ENCODE assay signal across 20 cellular contexts in the genomic region with DNA sequence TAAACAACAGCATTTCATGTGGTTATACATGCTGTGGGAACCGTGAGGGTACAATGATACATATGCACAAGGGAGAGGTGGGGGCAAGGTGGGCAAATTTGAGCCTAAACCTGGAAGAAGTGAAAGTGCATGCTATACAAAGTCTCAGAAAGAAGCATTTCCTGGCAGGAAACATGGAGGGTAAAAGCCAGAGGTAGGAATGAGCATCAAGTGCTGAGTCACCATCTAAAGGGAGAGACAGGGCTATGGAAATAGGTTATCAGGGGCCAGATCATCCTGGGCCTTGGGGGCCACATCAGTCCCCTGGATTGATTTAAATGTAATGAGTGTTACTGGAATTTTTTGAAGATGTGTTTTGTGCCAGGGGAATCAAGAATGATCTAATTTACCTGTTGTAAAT.
DNase-seq lines count a peak whose midpoint lies in the region; ATAC-seq and TF ChIP-seq lines count a peak whose summit lies in the region.
"Had no signal": no experiment of that assay in that cellular context is flagged by ENCODE, and none has a peak within 500 bp of the region (broad histone marks: within the 10 kb centered on the region; RNA-seq: fewer than 3 reads in every experiment).

No MANE protein-coding gene starts in this region.

- H3K9me3 ChIP-seq in sigmoid colon (no peaks in the 10 kb centered on the region), stomach (no peaks in the 10 kb centered on the region)
- H3K9me3 ChIP-seq: A549, HAP-1, Peyer's patch, SJCRH30 had no signal

- WGBS in sigmoid colon, 2 donors = 73 to 89% methylated on average over 1 of the region's 1 CpG
- 79 to 87% (median 85%) methylated on average over 1 of the region's 1 CpG for WGBS in stomach, 5 donors

- no peak for TF ChIP-seq EP300 in sigmoid colon (IDR thresholded peaks at IDR 0.05)
- no peak for TF ChIP-seq EP300 in stomach (IDR thresholded peaks at IDR 0.05)

- H3K27me3 ChIP-seq in sigmoid colon (no peaks in the 10 kb centered on the region), stomach (no peaks in the 10 kb centered on the region)
- H3K27me3 ChIP-seq: Peyer's patch had no signal

- intact Hi-C loops in sigmoid colon (cut with DNase I) (no loop called here), stomach (cut with DNase I; ENCODE audit: low total_unique reads) (no loop called here)

- no peaks in the 10 kb centered on the region for H3K36me3 Mint-ChIP-seq in neural crest cell (ENCODE audit: low read depth)
- H3K36me3 Mint-ChIP-seq: CD14-positive monocyte had no signal

- H3K9me3 Mint-ChIP-seq in neural crest cell = no peaks in the 10 kb centered on the region

- H3K4me1 ChIP-seq in sigmoid colon = no peaks in the 10 kb centered on the region
- H3K4me1 ChIP-seq in stomach = no peaks in the 10 kb centered on the region
- H3K4me1 ChIP-seq: A549, HAP-1, Peyer's patch, SJCRH30 had no signal

- peaks cover under 1% of the 10 kb centered on the region for H3K4me1 Mint-ChIP-seq in neural crest cell
- H3K4me1 Mint-ChIP-seq: B cell, CD14-positive monocyte had no signal

- no peak for TF ChIP-seq POLR2A in sigmoid colon (IDR thresholded peaks at IDR 0.05)
- no peak for TF ChIP-seq POLR2A in stomach (IDR thresholded peaks at IDR 0.05)

- H3K36me3 ChIP-seq in sigmoid colon (no peaks in the 10 kb centered on the region), stomach (no peaks in the 10 kb centered on the region)
- H3K36me3 ChIP-seq: HAP-1, Peyer's patch, SJCRH30 had no signal

- DNase-seq in EL (peak; percentile 34), HT1080 (ENCODE audit: low read depth) (peak; percentile 18), choroid plexus epithelial cell (ENCODE audit: low read depth) (peak; percentile 10), neural crest cell (ENCODE audit: low read depth, low spot score) (no peak), sigmoid colon (no peak), stomach (no peak)
- DNase-seq: GM23248, NCI-H1092, NCI-H1436, NCI-H1930, NCI-H774, Peyer's patch, SJCRH30 had no signal

- no peaks in the 10 kb centered on the region for H3K27me3 Mint-ChIP-seq in neural crest cell (ENCODE audit: low read depth)
- H3K27me3 Mint-ChIP-seq: B cell had no signal

- ATAC-seq in GM18907 (IDR thresholded peaks at IDR 0.05; ENCODE audit: unreplicated experiment) = no peak
- ATAC-seq: A549, GM12878, K562 had no signal

- peak overlapping the region; percentile 5 for H3K27ac Mint-ChIP-seq in neural crest cell (ENCODE audit: unreplicated experiment)
- H3K27ac Mint-ChIP-seq: B cell, CD14-positive monocyte had no signal

- H3K4me3 Mint-ChIP-seq in neural crest cell = no peak overlapping the region
- H3K4me3 Mint-ChIP-seq: B cell, CD14-positive monocyte had no signal

- no peak overlapping the region for H3K4me3 ChIP-seq in choroid plexus epithelial cell (ENCODE audit: low read depth, low read length)
- no peak overlapping the region for H3K4me3 ChIP-seq in sigmoid colon
- no peak overlapping the region for H3K4me3 ChIP-seq in stomach
- H3K4me3 ChIP-seq: A549, GM12878, GM23248, HAP-1, K562, Peyer's patch, SJCRH30 had no signal

- TF ChIP-seq CTCF in choroid plexus epithelial cell (conservative IDR thresholded peaks at IDR 0.05; ENCODE audit: low read depth, low read length) (no peak), neural crest cell (conservative IDR thresholded peaks at IDR 0.05) (no peak), sigmoid colon (IDR thresholded peaks at IDR 0.05) (no peak), stomach (IDR thresholded peaks at IDR 0.05) (no peak)

- H3K27ac ChIP-seq in sigmoid colon (no peak overlapping the region), stomach (no peak overlapping the region)
- H3K27ac ChIP-seq: A549, GM23248, Peyer's patch, SJCRH30 had no signal

Comparison
In these comparisons a context has a peak if more than half of its experiments do, and no peak if none do; other contexts are left out.
1. DNase-seq: peak in EL (single experiment), HT1080 (single experiment) and choroid plexus epithelial cell (single experiment); none in neural crest cell (single experiment), sigmoid colon (single experiment) and stomach (single experiment).